In genomic region chrX:133214316-133214715, GRCh38 we compare ENCODE assay signal across 26 cellular contexts. TPM values are rescaled to one million over a fixed set of nuclear protein-coding genes. Genes with fewer than 3 reads are reported as not detected.
"Had no signal": no experiment of that assay in that cellular context is flagged by ENCODE, and none has a peak within 500 bp of the region (broad histone marks: within the 10 kb centered on the region; RNA-seq: fewer than 3 reads in every experiment).

No MANE protein-coding gene starts in this region.

- H3K27me3 ChIP-seq: ascending aorta, cardiac muscle cell, Peyer's patch, SJSA1 had no signal

- H3K36me3 ChIP-seq: ascending aorta, cardiac muscle cell, Peyer's patch, SJSA1 had no signal

- H3K9me3 ChIP-seq: ascending aorta, Peyer's patch, SJSA1, SK-N-SH had no signal

- H3K4me3 ChIP-seq: ascending aorta, cardiac muscle cell, Peyer's patch, SJSA1 had no signal

- H3K9ac ChIP-seq: SK-N-SH had no signal

- DNase-seq: activated CD4-positive, alpha-beta T cell treated with anti-CD3 and anti-CD28 coated beads, Interleukin-2, amount 10 ng/mL, durations not matched to agents 24 days and 14 days; activated CD4-positive, alpha-beta T cell treated with anti-CD3 and anti-CD28 coated beads, Interleukin-2, amount 50 U/mL, for 4 hours; activated CD8-positive, alpha-beta T cell treated with anti-CD3 and anti-CD28 coated beads for 36 hours; activated gamma-delta T cell; activated naive CD4-positive, alpha-beta T cell treated with Interleukin-2 at 50 U/mL for 16 hours; activated naive CD8-positive, alpha-beta T cell treated with anti-CD3 and anti-CD28 coated beads, Interleukin-2, amount 10 ng/mL, durations not matched to agents 7 days and 5 days; activated T-cell treated with anti-CD3 and anti-CD28 coated beads, Interleukin-2, amount 50 U/mL, for 1 hour; amygdala; NCI-H1105; NCI-H1417 treated with DMSO at 0.1 percent for 48 hours; NCI-H2029; NCI-H345; NCI-H524 treated with DMSO at 0.1 percent for 48 hours; PC-3; Peyer's patch; RPMI8226; SHP77 treated with DMSO at 0.1 percent for 48 hours; SK-N-SH had no signal

- H3K27ac ChIP-seq: ascending aorta, cardiac muscle cell, Peyer's patch, SJSA1 had no signal

- H3K4me1 ChIP-seq: ascending aorta, Peyer's patch, SJSA1 had no signal

- H3K4me2 ChIP-seq: SK-N-SH had no signal

RNA-seq across cellular contexts. Expression of gene TFDP3, which starts 3.8 kb away (rescaled TPM):
- total RNA-seq: activated CD4-positive, alpha-beta T cell treated with anti-CD3 and anti-CD28 coated beads, Interleukin-2, amount 10 ng/mL, durations not matched to agents 24 days and 14 days; activated CD8-positive, alpha-beta memory T cell treated with anti-CD3 and anti-CD28 coated beads for 36 hours; activated CD8-positive, alpha-beta T cell treated with anti-CD3 and anti-CD28 coated beads for 36 hours; activated naive CD8-positive, alpha-beta T cell treated with anti-CD3 and anti-CD28 coated beads, Interleukin-2, amount 10 ng/mL, durations not matched to agents 7 days and 5 days; activated T-helper 2 cell treated with anti-CD3 and anti-CD28 coated beads, Interferon-gamma antibody, Interleukin-2, Interleukin-4, amounts not matched to agents 10 μg/mL and 5 μg/mL and 100 μg/mL, durations not matched to agents 14 hours and 24 hours and 36 hours; ascending aorta; cardiac muscle cell; chondrocyte; LHCN-M2; NCI-H460; PC-3; Peyer's patch; SJSA1 had no signal
